ENCODE assay signal across 8 cellular contexts in genomic region chr19:44846455-44847143, GRCh38. TPM values are rescaled to one million over a fixed set of nuclear protein-coding genes. Genes with fewer than 3 reads are reported as not detected.
DNase-seq lines count a peak whose midpoint lies in the region; ATAC-seq and TF ChIP-seq lines count a peak whose summit lies in the region.

No MANE protein-coding gene starts in this region.

- no peaks in the 10 kb centered on the region for H3K36me3 Mint-ChIP-seq in CD4-positive, alpha-beta T cell (ENCODE audit: low read depth)

- no peak overlapping the region for H3K27ac ChIP-seq in CD4-positive, alpha-beta T cell (ENCODE audit: low read depth, low read length)
- H3K27ac ChIP-seq in MM.1S (ENCODE audit: low read length) (no peak overlapping the region), colonic mucosa (peak overlapping the region; percentile 91)

- H3K4me3 Mint-ChIP-seq in CD4-positive, alpha-beta T cell: peak overlapping the region; percentile 84

- no peak overlapping the region; the same call in 1 of the 2 replicates for H3K9ac ChIP-seq in MM.1S (ENCODE audit: low read length)
- H3K9ac ChIP-seq in colonic mucosa (ENCODE audit: low read depth in 2 of 2, low read length in 2 of 2): peak overlapping the region; percentile 99 to 100

- no peaks in the 10 kb centered on the region for H3K36me3 ChIP-seq in MM.1S (replicated peaks; ENCODE audit: insufficient read depth, low read length)
- no peaks in the 10 kb centered on the region for H3K36me3 ChIP-seq in colonic mucosa

- H3K9me3 Mint-ChIP-seq in CD4-positive, alpha-beta T cell: no peaks in the 10 kb centered on the region

- ATAC-seq in CD4-positive, alpha-beta T cell (ENCODE audit: poor library complexity): no peak
- ATAC-seq in HG02870 (IDR thresholded peaks at IDR 0.05; ENCODE audit: unreplicated experiment) (no peak), HG03571 (IDR thresholded peaks at IDR 0.05; ENCODE audit: unreplicated experiment) (no peak)

- H3K27ac Mint-ChIP-seq in CD4-positive, alpha-beta T cell: no peak overlapping the region

- peaks cover 30% of the 10 kb centered on the region for H3K4me1 Mint-ChIP-seq in CD4-positive, alpha-beta T cell (ENCODE audit: low read depth)

- no peak for DNase-seq in CD4-positive, alpha-beta T cell
- DNase-seq in MM.1S (no peak), colonic mucosa (peak; percentile 62), HPDE6-E6E7 (ENCODE audit: extremely low spot score) (no peak), putamen (ENCODE audit: low spot score) (no peak)

- no peak for TF ChIP-seq CTCF in CD4-positive, alpha-beta T cell (IDR thresholded peaks at IDR 0.05)
- TF ChIP-seq CTCF in MM.1S (IDR thresholded peaks at IDR 0.05; ENCODE audit: low read length): no peak
- TF ChIP-seq CTCF in colonic mucosa (IDR thresholded peaks at IDR 0.05): no peak

- H3K27me3 Mint-ChIP-seq in CD4-positive, alpha-beta T cell: peaks cover 21% of the 10 kb centered on the region

- H3K4me3 ChIP-seq in MM.1S (ENCODE audit: low read length) (peak overlapping the region; percentile 86), colonic mucosa (peak overlapping the region; percentile 85), mononuclear cell (ENCODE audit: low read length) (peak overlapping the region; percentile 47)

- POLR2A ChIA-PET in CD4-positive, alpha-beta T cell (lab: Charles Lee): interaction anchor here (1.0 kb wide), 1 partner anchor 232 kb away, joined by 3 read pairs; no protein-coding TSS in a partner anchor

- H3K27me3 ChIP-seq in CD4-positive, alpha-beta T cell (ENCODE audit: control insufficient read depth, insufficient read depth, low read length): peaks cover 20% of the 10 kb centered on the region
- peaks cover 56% of the 10 kb centered on the region for H3K27me3 ChIP-seq in MM.1S (replicated peaks; ENCODE audit: insufficient read depth, low read length)
- H3K27me3 ChIP-seq in colonic mucosa: no peaks in the 10 kb centered on the region
- peaks cover 3% of the 10 kb centered on the region for H3K27me3 ChIP-seq in mononuclear cell (ENCODE audit: insufficient read depth, low read length)

- H3K4me1 ChIP-seq in MM.1S (ENCODE audit: low read length) (peaks cover 17% of the 10 kb centered on the region), colonic mucosa (peaks cover 5% of the 10 kb centered on the region), mononuclear cell (ENCODE audit: insufficient read depth, low read length) (peaks cover 46% of the 10 kb centered on the region)

- CTCF ChIA-PET in CD4-positive, alpha-beta T cell (lab: Charles Lee): interaction anchor here (0.8 to 1.3 kb wide), 2 partner anchors 44 to 76 kb away, joined by 3 read pairs; partner anchors contain the start of gene TOMM40

- no peaks in the 10 kb centered on the region for H4K20me1 ChIP-seq in MM.1S (ENCODE audit: insufficient read depth, low read length)

- no peaks in the 10 kb centered on the region for H3K9me3 ChIP-seq in CD4-positive, alpha-beta T cell (ENCODE audit: control insufficient read depth, low read length)
- H3K9me3 ChIP-seq in MM.1S (replicated peaks; ENCODE audit: insufficient read depth, low read length): no peaks in the 10 kb centered on the region
- no peaks in the 10 kb centered on the region for H3K9me3 ChIP-seq in colonic mucosa
- no peaks in the 10 kb centered on the region for H3K9me3 ChIP-seq in mononuclear cell (ENCODE audit: low read depth, low read length)

- H3K79me2 ChIP-seq in MM.1S (ENCODE audit: low read length): no peaks in the 10 kb centered on the region

- intact Hi-C loops in CD4-positive, alpha-beta T cell (cut with DNase I, micrococcal nuclease): loop anchor here in 1 of 2 experiments (5.0 kb wide), 1 partner anchor 124 kb away; no protein-coding TSS in a partner anchor
- intact Hi-C loops in colonic mucosa (cut with DNase I): no loop called here

- H2AFZ ChIP-seq in MM.1S (ENCODE audit: low read length): peak overlapping the region; percentile 63

- H3K9me2 ChIP-seq in MM.1S (replicated peaks; ENCODE audit: insufficient read depth, low read length): no peaks in the 10 kb centered on the region

- H3F3A ChIP-seq in MM.1S (ENCODE audit: insufficient read depth, low read length): no peaks in the 10 kb centered on the region; the same call in 1 of the 2 replicates

- H3K4me2 ChIP-seq in MM.1S (ENCODE audit: low read depth, low read length): peak overlapping the region; percentile 98

RNA-seq across cellular contexts. Expression of gene NECTIN2, which starts 0.5 kb away (rescaled TPM):
- total RNA-seq in CD4-positive, alpha-beta T cell: 1 to 10 TPM; 1.8 to 1.9 TPM
- total RNA-seq in colonic mucosa: 100 to 1,000 TPM; 115 to 121 TPM
- total RNA-seq in mononuclear cell: 22.1 TPM

RNA-seq across cellular contexts. Expression of gene BCAM, which starts 37.7 kb away (rescaled TPM):
- not detected for total RNA-seq in CD4-positive, alpha-beta T cell
- total RNA-seq in colonic mucosa: 10 to 100 TPM; 15.1 to 20.7 TPM
- total RNA-seq in mononuclear cell: not detected

RNA-seq across cellular contexts. Expression of gene TOMM40, which starts 44.5 kb away (rescaled TPM):
- 10 to 100 TPM; 25.4 to 26.8 TPM for total RNA-seq in CD4-positive, alpha-beta T cell
- 100 to 1,000 TPM in 1 of 2 donors, 10 to 100 TPM in 1; 60.0 to 167 TPM for total RNA-seq in colonic mucosa
- 23.4 TPM for total RNA-seq in mononuclear cell

RNA-seq across cellular contexts. Expression of gene APOE, which starts 59.0 kb away (rescaled TPM):
- 1 to 10 TPM; 4.5 to 5.2 TPM for total RNA-seq in CD4-positive, alpha-beta T cell
- total RNA-seq in colonic mucosa (10 to 100 TPM; 36.3 to 78.9 TPM), mononuclear cell (0.94 TPM)

Comparison
In these comparisons a context has a peak if more than half of its experiments do, and no peak if none do; other contexts are left out.
1. RNA of gene BCAM, which starts 37.7 kb away (total RNA-seq): 15.1 to 20.7 TPM in colonic mucosa; not detected in mononuclear cell (single experiment) and not detected in CD4-positive, alpha-beta T cell; every median in the first group is over 10 times any median in the second.
2. Peak in every context shown above with its lines, with median percentiles within 50 percentile points of each other: H3K4me3 ChIP-seq.